16 cellular contexts compared by ENCODE assay signal in genomic region chr4:1449475-1449832, GRCh38. TPM values are rescaled to one million over a fixed set of nuclear protein-coding genes. Genes with fewer than 3 reads are reported as not detected.
A peak's percentile ranks its signal among the peaks of the same experiment; 100 is the strongest.
DNase-seq lines count a peak whose midpoint lies in the region; ATAC-seq and TF ChIP-seq lines count a peak whose summit lies in the region.
"Had no signal": no experiment of that assay in that cellular context is flagged by ENCODE, and none has a peak within 500 bp of the region (broad histone marks: within the 10 kb centered on the region; RNA-seq: fewer than 3 reads in every experiment).

No MANE protein-coding gene starts in this region.

- H3K4me1 Mint-ChIP-seq in activated naive CD4-positive, alpha-beta T cell treated with anti-CD3 and anti-CD28 coated beads, Interleukin-2, amount 10 ng/mL, durations not matched to agents 7 days and 5 days = no peaks in the 10 kb centered on the region
- no peaks in the 10 kb centered on the region for H3K4me1 Mint-ChIP-seq in WTC11
- no peaks in the 10 kb centered on the region for H3K4me1 Mint-ChIP-seq in stimulated activated memory B cell treated with anti-CD40 and anti-IgM and Interleukin-4, amounts not matched to agents 10 μg/mL and 1 μg/mL and 100 μg/mL, for 72 hours
- H3K4me1 Mint-ChIP-seq in progenitor cell of endocrine pancreas (ENCODE audit: low read depth) = no peaks in the 10 kb centered on the region

- no peaks in the 10 kb centered on the region for H3K27me3 Mint-ChIP-seq in activated naive CD4-positive, alpha-beta T cell treated with anti-CD3 and anti-CD28 coated beads, Interleukin-2, amount 10 ng/mL, durations not matched to agents 7 days and 5 days
- no peaks in the 10 kb centered on the region; the same call in none of the 2 replicates for H3K27me3 Mint-ChIP-seq in WTC11 (ENCODE audit: low read depth)
- peaks cover 36% of the 10 kb centered on the region for H3K27me3 Mint-ChIP-seq in stimulated activated memory B cell treated with anti-CD40 and anti-IgM and Interleukin-4, amounts not matched to agents 10 μg/mL and 1 μg/mL and 100 μg/mL, for 72 hours
- H3K27me3 Mint-ChIP-seq in progenitor cell of endocrine pancreas = peaks cover 11% of the 10 kb centered on the region

- no peak overlapping the region for H3K4me3 Mint-ChIP-seq in activated naive CD4-positive, alpha-beta T cell treated with anti-CD3 and anti-CD28 coated beads, Interleukin-2, amount 10 ng/mL, durations not matched to agents 7 days and 5 days
- H3K4me3 Mint-ChIP-seq in WTC11 (no peak overlapping the region), progenitor cell of endocrine pancreas (ENCODE audit: low read depth) (no peak overlapping the region)
- no peak overlapping the region for H3K4me3 Mint-ChIP-seq in stimulated activated memory B cell treated with anti-CD40 and anti-IgM and Interleukin-4, amounts not matched to agents 10 μg/mL and 1 μg/mL and 100 μg/mL, for 72 hours

- H3K27ac Mint-ChIP-seq in activated naive CD4-positive, alpha-beta T cell treated with anti-CD3 and anti-CD28 coated beads, Interleukin-2, amount 10 ng/mL, durations not matched to agents 7 days and 5 days = no peak overlapping the region
- no peak overlapping the region for H3K27ac Mint-ChIP-seq in WTC11
- no peak overlapping the region for H3K27ac Mint-ChIP-seq in stimulated activated memory B cell treated with anti-CD40 and anti-IgM and Interleukin-4, amounts not matched to agents 10 μg/mL and 1 μg/mL and 100 μg/mL, for 72 hours
- H3K27ac Mint-ChIP-seq in progenitor cell of endocrine pancreas = no peak overlapping the region

- TF ChIP-seq CTCF in WTC11 (IDR thresholded peaks at IDR 0.05) = no peak
- TF ChIP-seq CTCF in progenitor cell of endocrine pancreas (IDR thresholded peaks at IDR 0.05; ENCODE audit: unreplicated experiment) = no peak

- POLR2A ChIA-PET in WTC11 (lab: Charles Lee) = no interaction called here

- ATAC-seq in WTC11 = no peak; the same call in 1 of the 2 replicates
- peak; percentile 22 for ATAC-seq in stimulated activated memory B cell treated with anti-CD40 and anti-IgM and Interleukin-4, amounts not matched to agents 10 μg/mL and 1 μg/mL and 100 μg/mL, for 72 hours

- DNase-seq in activated naive CD4-positive, alpha-beta T cell treated with anti-CD3 and anti-CD28 coated beads, Interleukin-2, amount 50 U/mL, for 16 hours = peak; percentile 8
- DNase-seq in activated naive CD4-positive, alpha-beta T cell treated with anti-CD3 and anti-CD28 coated beads, Interleukin-2, amount 10 ng/mL, durations not matched to agents 7 days and 5 days = no peak
- DNase-seq in WTC11 (ENCODE audit: low spot score) (peak; percentile 11), mesenteric fat pad (ENCODE audit: low spot score) (peak; percentile 67), progenitor cell of endocrine pancreas (ENCODE audit: low spot score, unreplicated experiment) (no peak), MV-4-11 (lab: John Stamatoyannopoulos, UW) (no peak)
- DNase-seq: DND-41, KBM-7, NCI-H1436, NCI-H2029, NCI-H2171 treated with DMSO at 0.1 percent for 48 hours, NCI-H748 treated with DMSO at 0.1 percent for 48 hours, OCI-M1 had no signal

- CTCF ChIA-PET in activated naive CD4-positive, alpha-beta T cell treated with anti-CD3 and anti-CD28 coated beads, Interleukin-2, amount 10 ng/mL, durations not matched to agents 7 days and 5 days (lab: Charles Lee) = no interaction called here
- CTCF ChIA-PET in WTC11 (lab: Charles Lee) = interaction anchor here (0.8 to 1.5 kb wide), 5 partner anchors 39 to 398 kb away, joined by 3 to 5 read pairs (median 3); no protein-coding TSS in a partner anchor

- no peaks in the 10 kb centered on the region for H3K36me3 Mint-ChIP-seq in activated naive CD4-positive, alpha-beta T cell treated with anti-CD3 and anti-CD28 coated beads, Interleukin-2, amount 10 ng/mL, durations not matched to agents 7 days and 5 days
- H3K36me3 Mint-ChIP-seq in WTC11 (peaks cover 17% of the 10 kb centered on the region), progenitor cell of endocrine pancreas (ENCODE audit: insufficient read depth) (no peaks in the 10 kb centered on the region)
- H3K36me3 Mint-ChIP-seq in stimulated activated memory B cell treated with anti-CD40 and anti-IgM and Interleukin-4, amounts not matched to agents 10 μg/mL and 1 μg/mL and 100 μg/mL, for 72 hours = no peaks in the 10 kb centered on the region

- peaks cover 21% of the 10 kb centered on the region for H3K9me3 Mint-ChIP-seq in activated naive CD4-positive, alpha-beta T cell treated with anti-CD3 and anti-CD28 coated beads, Interleukin-2, amount 10 ng/mL, durations not matched to agents 7 days and 5 days
- peaks cover 24% of the 10 kb centered on the region for H3K9me3 Mint-ChIP-seq in WTC11
- H3K9me3 Mint-ChIP-seq in stimulated activated memory B cell treated with anti-CD40 and anti-IgM and Interleukin-4, amounts not matched to agents 10 μg/mL and 1 μg/mL and 100 μg/mL, for 72 hours = peaks cover 21% of the 10 kb centered on the region
- H3K9me3 Mint-ChIP-seq in progenitor cell of endocrine pancreas (ENCODE audit: low read depth) = peaks cover 21% of the 10 kb centered on the region

TF ChIP-seq in WTC11, 78 proteins besides CTCF, POLR2A, EP300 and RAD21:
- TF ChIP-seq PRRX2 (CRISPR knock-in tag; IDR thresholded peaks at IDR 0.05) (no peak), MYBL2 (CRISPR knock-in tag; IDR thresholded peaks at IDR 0.05) (no peak), E2F5 (CRISPR knock-in tag; IDR thresholded peaks at IDR 0.05) (no peak), ZNF671 (CRISPR knock-in tag; IDR thresholded peaks at IDR 0.05) (no peak), ZBTB43 (CRISPR knock-in tag; IDR thresholded peaks at IDR 0.05) (no peak), MXD4 (CRISPR knock-in tag; IDR thresholded peaks at IDR 0.05; ENCODE audit: borderline replicate concordance) (no peak), NFYB (CRISPR knock-in tag; conservative IDR thresholded peaks at IDR 0.05; ENCODE audit: low read depth) (no peak), SOX15 (CRISPR knock-in tag; IDR thresholded peaks at IDR 0.05) (no peak), ZBTB21 (CRISPR knock-in tag; IDR thresholded peaks at IDR 0.05; ENCODE audit: borderline replicate concordance) (no peak), CBFB (CRISPR knock-in tag; IDR thresholded peaks at IDR 0.05; ENCODE audit: low read depth) (no peak), JAZF1 (CRISPR knock-in tag; IDR thresholded peaks at IDR 0.05) (no peak)
- TF ChIP-seq, protein P1, sequence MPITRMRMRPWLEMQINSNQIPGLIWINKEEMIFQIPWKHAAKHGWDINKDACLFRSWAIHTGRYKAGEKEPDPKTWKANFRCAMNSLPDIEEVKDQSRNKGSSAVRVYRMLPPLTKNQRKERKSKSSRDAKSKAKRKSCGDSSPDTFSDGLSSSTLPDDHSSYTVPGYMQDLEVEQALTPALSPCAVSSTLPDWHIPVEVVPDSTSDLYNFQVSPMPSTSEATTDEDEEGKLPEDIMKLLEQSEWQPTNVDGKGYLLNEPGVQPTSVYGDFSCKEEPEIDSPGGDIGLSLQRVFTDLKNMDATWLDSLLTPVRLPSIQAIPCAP (CRISPR knock-in tag; IDR thresholded peaks at IDR 0.05) = no peak

RNA-seq across cellular contexts. Expression of gene NKX1-1, which starts 43.2 kb away (rescaled TPM):
- total RNA-seq in WTC11 (2021) (not detected in 3 replicates), mesenteric fat pad (not detected), progenitor cell of endocrine pancreas (not detected in 2 replicates)
- total RNA-seq: NCI-H460, RPMI7951 had no signal

Comparison
In these comparisons a context has a peak if more than half of its experiments do, and no peak if none do; other contexts are left out.
1. DNase-seq: peak in activated naive CD4-positive, alpha-beta T cell treated with anti-CD3 and anti-CD28 coated beads, Interleukin-2, amount 50 U/mL, for 16 hours (single experiment), WTC11 (single experiment) and mesenteric fat pad (single experiment); none in activated naive CD4-positive, alpha-beta T cell treated with anti-CD3 and anti-CD28 coated beads, Interleukin-2, amount 10 ng/mL, durations not matched to agents 7 days and 5 days (single experiment), progenitor cell of endocrine pancreas (single experiment) and MV-4-11 (single experiment).